1 cellular context compared by ENCODE assay signal in the genomic region with DNA sequence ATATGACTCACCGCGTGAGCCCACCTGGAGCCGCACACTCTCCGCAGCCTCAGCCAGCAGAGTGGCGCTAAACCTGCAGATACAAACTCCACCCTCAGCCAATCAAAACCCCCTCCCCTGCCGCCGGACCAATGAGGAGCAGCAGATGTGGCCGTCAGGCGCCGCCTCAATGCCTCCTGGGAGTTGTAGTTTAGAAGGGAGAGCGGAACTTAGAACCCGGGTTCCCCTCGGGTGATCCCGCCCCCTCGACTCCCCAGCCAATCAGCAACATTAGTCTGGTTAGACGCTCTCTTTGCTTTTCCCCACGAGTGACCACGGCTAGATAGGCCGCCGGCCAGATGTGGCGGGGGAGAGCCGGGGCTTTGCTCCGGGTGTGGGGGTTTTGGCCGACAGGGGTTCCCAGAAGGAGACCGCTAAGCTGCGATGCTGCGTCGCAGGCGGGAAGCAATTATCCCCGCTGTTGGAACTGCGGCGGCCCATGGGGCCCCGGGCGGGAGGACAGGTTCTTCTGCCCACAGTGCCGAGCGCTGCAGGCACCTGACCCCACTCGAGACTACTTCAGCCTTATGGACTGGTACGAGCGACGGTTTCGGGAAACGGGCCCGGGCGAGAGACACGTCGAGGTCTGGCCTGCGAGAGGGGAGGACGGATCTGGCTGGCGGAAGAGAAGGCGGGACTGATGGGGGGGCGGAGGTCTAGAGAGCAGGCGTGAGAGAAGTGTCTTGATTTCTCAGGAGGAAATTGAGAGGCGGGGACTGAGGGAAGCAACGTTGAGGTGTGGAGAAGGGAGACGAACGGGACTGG.
TF ChIP-seq lines count a peak whose summit lies in the region.

A gene (minus strand): TSS at position 63 of the 804 bp plus-strand sequence. CDS start 7,099 bp downstream, outside the sequence.
A gene with protein sequence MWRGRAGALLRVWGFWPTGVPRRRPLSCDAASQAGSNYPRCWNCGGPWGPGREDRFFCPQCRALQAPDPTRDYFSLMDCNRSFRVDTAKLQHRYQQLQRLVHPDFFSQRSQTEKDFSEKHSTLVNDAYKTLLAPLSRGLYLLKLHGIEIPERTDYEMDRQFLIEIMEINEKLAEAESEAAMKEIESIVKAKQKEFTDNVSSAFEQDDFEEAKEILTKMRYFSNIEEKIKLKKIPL (plus strand): TSS at position 282 of the 804 bp plus-strand sequence. CDS start 57 bp downstream, at position 339.

TF ChIP-seq in HepG2, 621 proteins besides CTCF, POLR2A, EP300 and RAD21 (continued from another document and continues in another):
- TF ChIP-seq, protein P1, sequence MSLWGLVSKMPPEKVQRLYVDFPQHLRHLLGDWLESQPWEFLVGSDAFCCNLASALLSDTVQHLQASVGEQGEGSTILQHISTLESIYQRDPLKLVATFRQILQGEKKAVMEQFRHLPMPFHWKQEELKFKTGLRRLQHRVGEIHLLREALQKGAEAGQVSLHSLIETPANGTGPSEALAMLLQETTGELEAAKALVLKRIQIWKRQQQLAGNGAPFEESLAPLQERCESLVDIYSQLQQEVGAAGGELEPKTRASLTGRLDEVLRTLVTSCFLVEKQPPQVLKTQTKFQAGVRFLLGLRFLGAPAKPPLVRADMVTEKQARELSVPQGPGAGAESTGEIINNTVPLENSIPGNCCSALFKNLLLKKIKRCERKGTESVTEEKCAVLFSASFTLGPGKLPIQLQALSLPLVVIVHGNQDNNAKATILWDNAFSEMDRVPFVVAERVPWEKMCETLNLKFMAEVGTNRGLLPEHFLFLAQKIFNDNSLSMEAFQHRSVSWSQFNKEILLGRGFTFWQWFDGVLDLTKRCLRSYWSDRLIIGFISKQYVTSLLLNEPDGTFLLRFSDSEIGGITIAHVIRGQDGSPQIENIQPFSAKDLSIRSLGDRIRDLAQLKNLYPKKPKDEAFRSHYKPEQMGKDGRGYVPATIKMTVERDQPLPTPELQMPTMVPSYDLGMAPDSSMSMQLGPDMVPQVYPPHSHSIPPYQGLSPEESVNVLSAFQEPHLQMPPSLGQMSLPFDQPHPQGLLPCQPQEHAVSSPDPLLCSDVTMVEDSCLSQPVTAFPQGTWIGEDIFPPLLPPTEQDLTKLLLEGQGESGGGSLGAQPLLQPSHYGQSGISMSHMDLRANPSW (CRISPR knock-in tag; IDR thresholded peaks at IDR 0.05; ENCODE audit: borderline replicate concordance): no peak; the same call in 1 of the 2 replicates
- TF ChIP-seq ZFY (CRISPR knock-in tag; IDR thresholded peaks at IDR 0.05): peak; percentile 93
- peak; percentile 69; the same call in 1 of the 2 replicates for TF ChIP-seq TARDBP (CRISPR knock-in tag; IDR thresholded peaks at IDR 0.05)
- no peak for TF ChIP-seq U2AF1 (optimal IDR thresholded peaks at IDR 0.05; ENCODE audit: low read depth, low read length)
- TF ChIP-seq ZNF451 (CRISPR knock-in tag; IDR thresholded peaks at IDR 0.05): 0 out of 2 replicates have a peak, but pooled peaks have one; percentile 24
- TF ChIP-seq GTF3A (CRISPR knock-in tag; conservative IDR thresholded peaks at IDR 0.05): 0 out of 2 replicates have a peak, but pooled peaks have one; percentile 56
- no peak for TF ChIP-seq ZNF274 (CRISPR knock-in tag; IDR thresholded peaks at IDR 0.05)
- no peak for TF ChIP-seq ZNF652 (CRISPR knock-in tag; IDR thresholded peaks at IDR 0.05; ENCODE audit: borderline replicate concordance, low read depth)
- TF ChIP-seq ZBTB38 (CRISPR knock-in tag; IDR thresholded peaks at IDR 0.05): no peak
- TF ChIP-seq ZSCAN9 (CRISPR knock-in tag; IDR thresholded peaks at IDR 0.05; ENCODE audit: borderline replicate concordance): no peak; the same call in none of the 2 replicates
- TF ChIP-seq, protein P2, sequence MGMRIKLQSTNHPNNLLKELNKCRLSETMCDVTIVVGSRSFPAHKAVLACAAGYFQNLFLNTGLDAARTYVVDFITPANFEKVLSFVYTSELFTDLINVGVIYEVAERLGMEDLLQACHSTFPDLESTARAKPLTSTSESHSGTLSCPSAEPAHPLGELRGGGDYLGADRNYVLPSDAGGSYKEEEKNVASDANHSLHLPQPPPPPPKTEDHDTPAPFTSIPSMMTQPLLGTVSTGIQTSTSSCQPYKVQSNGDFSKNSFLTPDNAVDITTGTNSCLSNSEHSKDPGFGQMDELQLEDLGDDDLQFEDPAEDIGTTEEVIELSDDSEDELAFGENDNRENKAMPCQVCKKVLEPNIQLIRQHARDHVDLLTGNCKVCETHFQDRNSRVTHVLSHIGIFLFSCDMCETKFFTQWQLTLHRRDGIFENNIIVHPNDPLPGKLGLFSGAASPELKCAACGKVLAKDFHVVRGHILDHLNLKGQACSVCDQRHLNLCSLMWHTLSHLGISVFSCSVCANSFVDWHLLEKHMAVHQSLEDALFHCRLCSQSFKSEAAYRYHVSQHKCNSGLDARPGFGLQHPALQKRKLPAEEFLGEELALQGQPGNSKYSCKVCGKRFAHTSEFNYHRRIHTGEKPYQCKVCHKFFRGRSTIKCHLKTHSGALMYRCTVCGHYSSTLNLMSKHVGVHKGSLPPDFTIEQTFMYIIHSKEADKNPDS (CRISPR knock-in tag; IDR thresholded peaks at IDR 0.05): no peak
- TF ChIP-seq TEAD3 (CRISPR knock-in tag; optimal IDR thresholded peaks at IDR 0.05; ENCODE audit: borderline replicate concordance): peak; percentile 30
- no peak for TF ChIP-seq RELA (CRISPR knock-in tag; IDR thresholded peaks at IDR 0.05)
- TF ChIP-seq RXRB (CRISPR knock-in tag; IDR thresholded peaks at IDR 0.05; ENCODE audit: borderline replicate concordance): peak; percentile 29; the same call in 1 of the 2 replicates
- TF ChIP-seq, protein P3, sequence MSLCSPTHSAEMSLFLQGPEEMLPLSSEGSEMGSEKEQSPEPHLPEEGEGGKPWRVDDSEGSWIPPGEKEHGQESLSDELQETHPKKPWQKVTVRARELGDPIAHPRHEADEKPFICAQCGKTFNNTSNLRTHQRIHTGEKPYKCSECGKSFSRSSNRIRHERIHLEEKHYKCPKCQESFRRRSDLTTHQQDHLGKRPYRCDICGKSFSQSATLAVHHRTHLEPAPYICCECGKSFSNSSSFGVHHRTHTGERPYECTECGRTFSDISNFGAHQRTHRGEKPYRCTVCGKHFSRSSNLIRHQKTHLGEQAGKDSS (CRISPR knock-in tag; IDR thresholded peaks at IDR 0.05; ENCODE audit: borderline replicate concordance, low read depth): peak; percentile 50; the same call in 1 of the 2 replicates
- TF ChIP-seq ZNF567 (CRISPR knock-in tag; IDR thresholded peaks at IDR 0.05; ENCODE audit: borderline replicate concordance): no peak; the same call in 1 of the 2 replicates
- TF ChIP-seq, protein P4, sequence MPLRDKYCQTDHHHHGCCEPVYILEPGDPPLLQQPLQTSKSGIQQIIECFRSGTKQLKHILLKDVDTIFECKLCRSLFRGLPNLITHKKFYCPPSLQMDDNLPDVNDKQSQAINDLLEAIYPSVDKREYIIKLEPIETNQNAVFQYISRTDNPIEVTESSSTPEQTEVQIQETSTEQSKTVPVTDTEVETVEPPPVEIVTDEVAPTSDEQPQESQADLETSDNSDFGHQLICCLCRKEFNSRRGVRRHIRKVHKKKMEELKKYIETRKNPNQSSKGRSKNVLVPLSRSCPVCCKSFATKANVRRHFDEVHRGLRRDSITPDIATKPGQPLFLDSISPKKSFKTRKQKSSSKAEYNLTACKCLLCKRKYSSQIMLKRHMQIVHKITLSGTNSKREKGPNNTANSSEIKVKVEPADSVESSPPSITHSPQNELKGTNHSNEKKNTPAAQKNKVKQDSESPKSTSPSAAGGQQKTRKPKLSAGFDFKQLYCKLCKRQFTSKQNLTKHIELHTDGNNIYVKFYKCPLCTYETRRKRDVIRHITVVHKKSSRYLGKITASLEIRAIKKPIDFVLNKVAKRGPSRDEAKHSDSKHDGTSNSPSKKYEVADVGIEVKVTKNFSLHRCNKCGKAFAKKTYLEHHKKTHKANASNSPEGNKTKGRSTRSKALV (CRISPR knock-in tag; IDR thresholded peaks at IDR 0.05): 0 out of 2 replicates have a peak, but pooled peaks have one; percentile 24
- no peak; the same call in 1 of the 2 replicates for TF ChIP-seq NRL (CRISPR knock-in tag; IDR thresholded peaks at IDR 0.05; ENCODE audit: borderline replicate concordance)
- TF ChIP-seq, protein P5, sequence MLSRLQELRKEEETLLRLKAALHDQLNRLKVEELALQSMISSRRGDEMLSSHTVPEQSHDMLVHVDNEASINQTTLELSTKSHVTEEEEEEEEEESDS (CRISPR knock-in tag; IDR thresholded peaks at IDR 0.05; ENCODE audit: borderline replicate concordance): no peak
- no peak for TF ChIP-seq SRSF1 (optimal IDR thresholded peaks at IDR 0.05; ENCODE audit: low read depth, low read length)
- peak; percentile 86; the same call in 2 of the 3 replicates for TF ChIP-seq MXI1 (IDR thresholded peaks at IDR 0.05; ENCODE audit: borderline replicate concordance, low read depth, low read length)
- TF ChIP-seq, protein P6, sequence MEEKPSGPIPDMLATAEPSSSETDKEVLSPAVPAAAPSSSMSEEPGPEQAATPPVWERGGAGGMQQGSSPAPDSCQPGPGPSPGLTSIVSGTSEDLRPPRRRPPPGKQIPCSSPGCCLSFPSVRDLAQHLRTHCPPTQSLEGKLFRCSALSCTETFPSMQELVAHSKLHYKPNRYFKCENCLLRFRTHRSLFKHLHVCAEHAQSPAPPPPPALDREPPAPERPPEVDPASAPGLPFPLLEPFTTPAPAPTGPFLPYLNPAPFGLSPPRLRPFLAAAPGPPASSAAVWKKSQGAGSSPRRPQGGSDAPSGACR (CRISPR knock-in tag; IDR thresholded peaks at IDR 0.05): no peak
- TF ChIP-seq, protein P7, sequence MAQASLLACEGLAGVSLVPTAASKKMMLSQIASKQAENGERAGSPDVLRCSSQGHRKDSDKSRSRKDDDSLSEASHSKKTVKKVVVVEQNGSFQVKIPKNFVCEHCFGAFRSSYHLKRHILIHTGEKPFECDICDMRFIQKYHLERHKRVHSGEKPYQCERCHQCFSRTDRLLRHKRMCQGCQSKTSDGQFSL (CRISPR knock-in tag; IDR thresholded peaks at IDR 0.05): peak; percentile 90
- TF ChIP-seq ZNF326 (CRISPR knock-in tag; IDR thresholded peaks at IDR 0.05; ENCODE audit: borderline replicate concordance): no peak
- TF ChIP-seq, protein P8, sequence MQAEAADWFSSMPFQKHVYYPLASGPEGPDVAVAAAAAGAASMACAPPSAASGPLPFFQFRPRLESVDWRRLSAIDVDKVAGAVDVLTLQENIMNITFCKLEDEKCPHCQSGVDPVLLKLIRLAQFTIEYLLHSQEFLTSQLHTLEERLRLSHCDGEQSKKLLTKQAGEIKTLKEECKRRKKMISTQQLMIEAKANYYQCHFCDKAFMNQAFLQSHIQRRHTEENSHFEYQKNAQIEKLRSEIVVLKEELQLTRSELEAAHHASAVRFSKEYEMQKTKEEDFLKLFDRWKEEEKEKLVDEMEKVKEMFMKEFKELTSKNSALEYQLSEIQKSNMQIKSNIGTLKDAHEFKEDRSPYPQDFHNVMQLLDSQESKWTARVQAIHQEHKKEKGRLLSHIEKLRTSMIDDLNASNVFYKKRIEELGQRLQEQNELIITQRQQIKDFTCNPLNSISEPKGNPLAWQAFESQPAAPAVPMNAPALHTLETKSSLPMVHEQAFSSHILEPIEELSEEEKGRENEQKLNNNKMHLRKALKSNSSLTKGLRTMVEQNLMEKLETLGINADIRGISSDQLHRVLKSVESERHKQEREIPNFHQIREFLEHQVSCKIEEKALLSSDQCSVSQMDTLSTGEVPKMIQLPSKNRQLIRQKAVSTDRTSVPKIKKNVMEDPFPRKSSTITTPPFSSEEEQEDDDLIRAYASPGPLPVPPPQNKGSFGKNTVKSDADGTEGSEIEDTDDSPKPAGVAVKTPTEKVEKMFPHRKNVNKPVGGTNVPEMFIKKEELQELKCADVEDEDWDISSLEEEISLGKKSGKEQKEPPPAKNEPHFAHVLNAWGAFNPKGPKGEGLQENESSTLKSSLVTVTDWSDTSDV (CRISPR knock-in tag; IDR thresholded peaks at IDR 0.05): no peak
- no peak for TF ChIP-seq NFIB (CRISPR knock-in tag; IDR thresholded peaks at IDR 0.05; ENCODE audit: borderline replicate concordance)
- no peak for TF ChIP-seq AKAP8 (CRISPR knock-in tag; IDR thresholded peaks at IDR 0.05)
- no peak for TF ChIP-seq ZNF251 (CRISPR knock-in tag; IDR thresholded peaks at IDR 0.05)
- TF ChIP-seq YEATS2 (CRISPR knock-in tag; IDR thresholded peaks at IDR 0.05; ENCODE audit: borderline replicate concordance): peak; percentile 53; the same call in 1 of the 2 replicates
- TF ChIP-seq CENPT (CRISPR knock-in tag; IDR thresholded peaks at IDR 0.05; ENCODE audit: low read depth): no peak
- TF ChIP-seq ATF1 (CRISPR knock-in tag; IDR thresholded peaks at IDR 0.05): peak; percentile 91
